Comparison of ENCODE assay signal across 20 cellular contexts in the genomic region with DNA sequence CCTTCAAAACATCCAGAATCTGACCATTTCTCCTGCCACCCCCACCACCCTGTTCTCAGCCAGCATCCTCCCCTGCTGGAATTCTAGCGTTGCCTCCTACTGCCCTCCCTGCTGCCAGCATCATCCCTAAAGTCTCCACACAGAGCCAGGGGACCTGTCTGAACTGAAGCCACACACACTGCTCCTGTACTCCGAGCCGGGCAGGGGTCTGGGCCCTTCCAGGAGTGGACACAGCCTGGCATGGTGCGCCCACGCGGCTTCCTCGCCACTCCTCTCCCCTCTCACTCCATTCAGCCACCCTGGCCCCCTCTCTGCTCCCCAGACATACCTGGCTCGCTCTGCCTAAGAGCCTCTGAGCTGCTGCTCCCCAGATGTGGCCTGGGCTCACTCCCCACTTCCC.
A peak's percentile ranks its signal among the peaks of the same experiment; 100 is the strongest.
DNase-seq lines count a peak whose midpoint lies in the region; ATAC-seq and TF ChIP-seq lines count a peak whose summit lies in the region.
"Had no signal": no experiment of that assay in that cellular context is flagged by ENCODE, and none has a peak within 500 bp of the region (broad histone marks: within the 10 kb centered on the region; RNA-seq: fewer than 3 reads in every experiment).

No MANE protein-coding gene starts in this region.

- no peak for DNase-seq in activated naive CD8-positive, alpha-beta T cell treated with anti-CD3 and anti-CD28 coated beads, Interleukin-2, amount 50 U/mL, for 24 hours
- no peak for DNase-seq in activated naive CD8-positive, alpha-beta T cell treated with anti-CD3 and anti-CD28 coated beads, Interleukin-2, amount 10 ng/mL, durations not matched to agents 7 days and 5 days
- no peak for DNase-seq in naive thymus-derived CD4-positive, alpha-beta T cell
- DNase-seq in substantia nigra (lab: John Stamatoyannopoulos, UW) (no peak), body of pancreas (no peak)
- no peak for DNase-seq in activated CD4-positive, alpha-beta T cell treated with anti-CD3 and anti-CD28 coated beads for 48 hours
- DNase-seq: activated CD4-positive, alpha-beta T cell treated with anti-CD3 and anti-CD28 coated beads, Interleukin-2, amount 50 U/mL, for 1 hour; caudate nucleus; midbrain; NCI-H1436; NCI-H510A treated with DMSO at 0.1 percent for 48 hours; NK-92 treated with Interleukin-12 subunit alpha and Interleukin-12 subunit beta, amount 100 ng/mL, for 24 hours; stimulated activated CD4-positive, alpha-beta T cell treated with anti-CD3 and anti-CD28 coated beads, Interleukin-4, amount 100 ng/mL, for 1 hour; T-helper 2 cell had no signal

- peaks cover 6 to 7% (median 6%) of the 10 kb centered on the region in 3 experiments for H3K36me3 ChIP-seq in naive thymus-derived CD4-positive, alpha-beta T cell (ENCODE audit: control insufficient read depth in 2 of 3, insufficient read depth in 3 of 3, low read length in 3 of 3)
- no peaks in the 10 kb centered on the region for H3K36me3 ChIP-seq in body of pancreas (replicated peaks in 1 of 2; ENCODE audit: insufficient read depth in 1 of 2, low read depth in 2 of 2)

- no peaks in the 10 kb centered on the region for H3K4me1 ChIP-seq in naive thymus-derived CD4-positive, alpha-beta T cell (ENCODE audit: control insufficient read depth in 2 of 2, insufficient read depth in 2 of 2, low read length in 2 of 2)
- no peaks in the 10 kb centered on the region for H3K4me1 ChIP-seq in body of pancreas
- H3K4me1 ChIP-seq: A549 had no signal

- TF ChIP-seq POLR2A in body of pancreas (IDR thresholded peaks at IDR 0.05) = no peak

- no peak overlapping the region for H3K27ac ChIP-seq in naive thymus-derived CD4-positive, alpha-beta T cell (ENCODE audit: low read depth, low read length)
- H3K27ac ChIP-seq in substantia nigra (ENCODE audit: low read depth, low read length, poor library complexity, severe bottlenecking) (peak overlapping the region; percentile 15), body of pancreas (no peak overlapping the region)
- H3K27ac ChIP-seq: A549, SJSA1 had no signal

- intact Hi-C loops in naive thymus-derived CD4-positive, alpha-beta T cell (cut with micrococcal nuclease) = no loop called here
- intact Hi-C loops in body of pancreas (cut with DNase I) = no loop called here

- CTCF ChIA-PET in naive thymus-derived CD4-positive, alpha-beta T cell (lab: Charles Lee) = no interaction called here

- WGBS in body of pancreas, 2 donors = 80 to 86% methylated on average over 2 to 8 of the region's 8 CpGs

- H3K27me3 ChIP-seq in naive thymus-derived CD4-positive, alpha-beta T cell (ENCODE audit: control insufficient read depth in 2 of 2, insufficient read depth in 2 of 2, low read length in 2 of 2) = no peaks in the 10 kb centered on the region
- no peaks in the 10 kb centered on the region for H3K27me3 ChIP-seq in body of pancreas
- H3K27me3 ChIP-seq: SJSA1 had no signal

- peak overlapping the region; percentile 61 for H3K27ac Mint-ChIP-seq in activated naive CD8-positive, alpha-beta T cell
- no peak overlapping the region for H3K27ac Mint-ChIP-seq in activated naive CD8-positive, alpha-beta T cell treated with anti-CD3 and anti-CD28 coated beads, Interleukin-2, amount 50 U/mL, for 24 hours
- peak overlapping the region; percentile 61 for H3K27ac Mint-ChIP-seq in activated naive CD8-positive, alpha-beta T cell treated with anti-CD3 and anti-CD28 coated beads, Interleukin-2, amount 10 ng/mL, durations not matched to agents 7 days and 5 days
- peak overlapping the region in 1 of 9 donors; percentile 49 for H3K27ac Mint-ChIP-seq in naive thymus-derived CD4-positive, alpha-beta T cell
- H3K27ac Mint-ChIP-seq: type B pancreatic cell had no signal

- no peaks in the 10 kb centered on the region for H3K9me3 Mint-ChIP-seq in activated naive CD8-positive, alpha-beta T cell (ENCODE audit: low read depth)
- no peaks in the 10 kb centered on the region for H3K9me3 Mint-ChIP-seq in activated naive CD8-positive, alpha-beta T cell treated with anti-CD3 and anti-CD28 coated beads, Interleukin-2, amount 50 U/mL, for 24 hours
- no peaks in the 10 kb centered on the region for H3K9me3 Mint-ChIP-seq in activated naive CD8-positive, alpha-beta T cell treated with anti-CD3 and anti-CD28 coated beads, Interleukin-2, amount 10 ng/mL, durations not matched to agents 7 days and 5 days
- peaks cover 0 to 4% (median 0%) of the 10 kb centered on the region in 11 donors for H3K9me3 Mint-ChIP-seq in naive thymus-derived CD4-positive, alpha-beta T cell
- H3K9me3 Mint-ChIP-seq: type B pancreatic cell had no signal

- POLR2A ChIA-PET in activated naive CD8-positive, alpha-beta T cell treated with anti-CD3 and anti-CD28 coated beads, Interleukin-2, amount 10 ng/mL, durations not matched to agents 7 days and 5 days (lab: Charles Lee) = no interaction called here
- POLR2A ChIA-PET in naive thymus-derived CD4-positive, alpha-beta T cell (lab: Charles Lee) = no interaction called here

- TF ChIP-seq CTCF in body of pancreas (IDR thresholded peaks at IDR 0.05) = no peak

- no peak overlapping the region for H3K4me3 Mint-ChIP-seq in activated naive CD8-positive, alpha-beta T cell
- no peak overlapping the region for H3K4me3 Mint-ChIP-seq in activated naive CD8-positive, alpha-beta T cell treated with anti-CD3 and anti-CD28 coated beads, Interleukin-2, amount 50 U/mL, for 24 hours
- H3K4me3 Mint-ChIP-seq in activated naive CD8-positive, alpha-beta T cell treated with anti-CD3 and anti-CD28 coated beads, Interleukin-2, amount 10 ng/mL, durations not matched to agents 7 days and 5 days = no peak overlapping the region
- no peak overlapping the region for H3K4me3 Mint-ChIP-seq in naive thymus-derived CD4-positive, alpha-beta T cell
- H3K4me3 Mint-ChIP-seq: type B pancreatic cell had no signal

- H3K4me1 Mint-ChIP-seq in activated naive CD8-positive, alpha-beta T cell (ENCODE audit: low read depth) = no peaks in the 10 kb centered on the region
- no peaks in the 10 kb centered on the region for H3K4me1 Mint-ChIP-seq in activated naive CD8-positive, alpha-beta T cell treated with anti-CD3 and anti-CD28 coated beads, Interleukin-2, amount 50 U/mL, for 24 hours
- peaks cover 6% of the 10 kb centered on the region for H3K4me1 Mint-ChIP-seq in activated naive CD8-positive, alpha-beta T cell treated with anti-CD3 and anti-CD28 coated beads, Interleukin-2, amount 10 ng/mL, durations not matched to agents 7 days and 5 days
- H3K4me1 Mint-ChIP-seq in naive thymus-derived CD4-positive, alpha-beta T cell = peaks cover 0 to 17% (median 0%) of the 10 kb centered on the region in 7 donors

- no peak overlapping the region for H3K4me3 ChIP-seq in naive thymus-derived CD4-positive, alpha-beta T cell (ENCODE audit: low read length)
- H3K4me3 ChIP-seq in body of pancreas = no peak overlapping the region
- H3K4me3 ChIP-seq: A549, SJSA1 had no signal

- H3K36me3 Mint-ChIP-seq in activated naive CD8-positive, alpha-beta T cell = peaks cover 13% of the 10 kb centered on the region
- peaks cover 51% of the 10 kb centered on the region for H3K36me3 Mint-ChIP-seq in activated naive CD8-positive, alpha-beta T cell treated with anti-CD3 and anti-CD28 coated beads, Interleukin-2, amount 50 U/mL, for 24 hours (ENCODE audit: low read depth)
- peaks cover 54% of the 10 kb centered on the region for H3K36me3 Mint-ChIP-seq in activated naive CD8-positive, alpha-beta T cell treated with anti-CD3 and anti-CD28 coated beads, Interleukin-2, amount 10 ng/mL, durations not matched to agents 7 days and 5 days
- peaks cover 0 to 46% (median 10%) of the 10 kb centered on the region in 5 donors for H3K36me3 Mint-ChIP-seq in naive thymus-derived CD4-positive, alpha-beta T cell
- H3K36me3 Mint-ChIP-seq: type B pancreatic cell had no signal

- no peaks in the 10 kb centered on the region for H3K27me3 Mint-ChIP-seq in activated naive CD8-positive, alpha-beta T cell
- H3K27me3 Mint-ChIP-seq in activated naive CD8-positive, alpha-beta T cell treated with anti-CD3 and anti-CD28 coated beads, Interleukin-2, amount 50 U/mL, for 24 hours = no peaks in the 10 kb centered on the region
- no peaks in the 10 kb centered on the region for H3K27me3 Mint-ChIP-seq in activated naive CD8-positive, alpha-beta T cell treated with anti-CD3 and anti-CD28 coated beads, Interleukin-2, amount 10 ng/mL, durations not matched to agents 7 days and 5 days
- H3K27me3 Mint-ChIP-seq in naive thymus-derived CD4-positive, alpha-beta T cell = no peaks in the 10 kb centered on the region

- no peak for ATAC-seq in activated naive CD8-positive, alpha-beta T cell treated with anti-CD3 and anti-CD28 coated beads, Interleukin-2, amount 50 U/mL, for 24 hours
- no peak for ATAC-seq in activated naive CD8-positive, alpha-beta T cell treated with anti-CD3 and anti-CD28 coated beads, Interleukin-2, amount 10 ng/mL, durations not matched to agents 7 days and 5 days (ENCODE audit: low read depth)
- peak; percentile 25 for ATAC-seq in naive thymus-derived CD4-positive, alpha-beta T cell
- ATAC-seq in HG03378 (IDR thresholded peaks at IDR 0.05; ENCODE audit: unreplicated experiment) (no peak), body of pancreas (no peak)
- ATAC-seq: A549, left lobe of liver had no signal

- H3K9me3 ChIP-seq in naive thymus-derived CD4-positive, alpha-beta T cell (ENCODE audit: control insufficient read depth in 2 of 3, low read length in 3 of 3) = no peaks in the 10 kb centered on the region
- no peaks in the 10 kb centered on the region for H3K9me3 ChIP-seq in body of pancreas
- H3K9me3 ChIP-seq: A549, SJSA1 had no signal
